8 cellular contexts compared by ENCODE assay signal in the genomic region with DNA sequence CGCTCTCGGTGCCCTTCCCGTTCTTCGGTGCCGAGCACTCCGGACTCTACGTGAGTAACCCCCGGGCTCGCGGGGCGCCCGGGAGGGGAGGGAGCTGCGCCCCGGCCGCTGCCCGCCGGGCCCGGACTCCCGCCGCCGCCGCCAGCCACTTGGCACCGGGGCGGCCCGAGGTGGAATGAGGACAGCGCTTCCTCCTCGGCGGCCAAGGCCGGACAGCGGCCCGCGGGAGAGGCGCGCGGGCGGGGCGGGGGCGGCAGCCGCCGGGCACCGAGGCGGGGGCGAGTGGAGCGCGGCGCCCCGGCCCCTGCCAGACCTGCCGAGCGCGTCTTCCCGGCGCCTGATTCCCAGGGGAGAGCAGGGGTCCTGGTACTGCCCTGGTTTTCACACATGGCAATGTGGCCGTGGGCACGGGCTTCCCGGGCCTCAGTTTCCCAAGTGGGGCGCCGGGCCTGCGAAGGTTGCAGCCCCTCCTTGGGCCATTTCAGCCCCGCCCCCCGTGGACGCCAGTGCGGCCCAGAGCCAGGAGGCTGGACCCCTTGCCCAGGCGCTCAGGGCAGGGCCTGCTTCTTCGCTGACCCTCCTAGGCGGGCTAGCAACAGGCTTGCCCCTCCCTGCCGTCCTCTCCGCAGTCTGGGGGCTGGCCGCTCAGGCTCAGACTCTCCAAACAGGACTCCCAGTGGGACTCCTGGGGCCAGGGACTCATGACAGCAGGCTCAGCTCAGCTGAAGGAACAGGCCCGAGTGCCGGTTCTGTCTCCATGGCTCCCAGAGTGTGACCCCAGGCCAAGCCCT. TPM values are rescaled to one million over a fixed set of nuclear protein-coding genes. Genes with fewer than 3 reads are reported as not detected.
A peak's percentile ranks its signal among the peaks of the same experiment; 100 is the strongest.
DNase-seq lines count a peak whose midpoint lies in the region; ATAC-seq and TF ChIP-seq lines count a peak whose summit lies in the region.

No MANE protein-coding gene starts in this region.

- H3K4me1 Mint-ChIP-seq in Caco-2 (ENCODE audit: low read depth, unreplicated experiment): no peaks in the 10 kb centered on the region
- peaks cover 2% of the 10 kb centered on the region for H3K4me1 Mint-ChIP-seq in activated CD8-positive, alpha-beta memory T cell treated with anti-CD3 and anti-CD28 coated beads, Interleukin-2, amount 10 ng/mL, durations not matched to agents 7 days and 5 days

- H3K36me3 ChIP-seq in Caco-2 (ENCODE audit: control insufficient read depth, insufficient read depth, low read length): no peaks in the 10 kb centered on the region

- H3K27me3 Mint-ChIP-seq in Caco-2 (ENCODE audit: insufficient read depth, unreplicated experiment): peaks cover 4% of the 10 kb centered on the region
- peaks cover 20% of the 10 kb centered on the region for H3K27me3 Mint-ChIP-seq in activated CD8-positive, alpha-beta memory T cell treated with anti-CD3 and anti-CD28 coated beads, Interleukin-2, amount 10 ng/mL, durations not matched to agents 7 days and 5 days

- no peak for ATAC-seq in activated CD8-positive, alpha-beta memory T cell treated with anti-CD3 and anti-CD28 coated beads, Interleukin-2, amount 10 ng/mL, durations not matched to agents 7 days and 5 days
- no peak for ATAC-seq in HG03571 (IDR thresholded peaks at IDR 0.05; ENCODE audit: unreplicated experiment)

- peaks cover 4% of the 10 kb centered on the region for H3K9me3 ChIP-seq in Caco-2

- peak in 1 of 2 experiments; percentile 21 for DNase-seq in Caco-2
- peak; percentile 36 for DNase-seq in activated CD8-positive, alpha-beta memory T cell treated with anti-CD3 and anti-CD28 coated beads, Interleukin-2, amount 10 ng/mL, durations not matched to agents 7 days and 5 days
- DNase-seq in cardiac septum (ENCODE audit: low spot score): peak; percentile 75
- peak; percentile 81 for DNase-seq in posterior vena cava (ENCODE audit: low spot score)
- DNase-seq in MV-4-11 (lab: John Stamatoyannopoulos, UW): no peak
- no peak for DNase-seq in activated CD4-positive, alpha-beta T cell treated with anti-CD3 and anti-CD28 coated beads, Interleukin-2, amount 50 U/mL, for 48 hours
- no peak for DNase-seq in putamen (ENCODE audit: low spot score)

- H3K27me3 ChIP-seq in Caco-2 (replicated peaks; ENCODE audit: control insufficient read depth, insufficient read depth, low read length): no peaks in the 10 kb centered on the region

- intact Hi-C loops in Caco-2 (cut with micrococcal nuclease; ENCODE audit: unreplicated experiment): no loop called here
- intact Hi-C loops in cardiac septum (cut with DNase I): no loop called here
- intact Hi-C loops in posterior vena cava (cut with DNase I): no loop called here

- H3K4me3 Mint-ChIP-seq in Caco-2 (ENCODE audit: unreplicated experiment): peak overlapping the region; percentile 56
- no peak overlapping the region for H3K4me3 Mint-ChIP-seq in activated CD8-positive, alpha-beta memory T cell treated with anti-CD3 and anti-CD28 coated beads, Interleukin-2, amount 10 ng/mL, durations not matched to agents 7 days and 5 days

- no peaks in the 10 kb centered on the region for H3K36me3 Mint-ChIP-seq in Caco-2 (ENCODE audit: insufficient read depth, unreplicated experiment)
- H3K36me3 Mint-ChIP-seq in activated CD8-positive, alpha-beta memory T cell treated with anti-CD3 and anti-CD28 coated beads, Interleukin-2, amount 10 ng/mL, durations not matched to agents 7 days and 5 days: no peaks in the 10 kb centered on the region

- TF ChIP-seq CTCF in Caco-2 (IDR thresholded peaks at IDR 0.05; ENCODE audit: insufficient read depth in 1 of 2, low read depth in 1 of 2, low read length in 1 of 2, severe bottlenecking in 1 of 2, unreplicated experiment in 1 of 2): no peak

- CTCF ChIA-PET in Caco-2 (lab: Charles Lee): interaction anchor here (0.7 kb wide), 1 partner anchor 54 kb away, joined by 3 read pairs; no protein-coding TSS in a partner anchor
- CTCF ChIA-PET in activated CD8-positive, alpha-beta memory T cell treated with anti-CD3 and anti-CD28 coated beads, Interleukin-2, amount 10 ng/mL, durations not matched to agents 7 days and 5 days (lab: Charles Lee): no interaction called here

- POLR2A ChIA-PET in Caco-2 (lab: Charles Lee): no interaction called here

- BruUV-seq in Caco-2 (replicated peaks; lab: Mats Ljungman, UMichigan): no TSS peak

- no peak overlapping the region for H3K27ac Mint-ChIP-seq in Caco-2 (ENCODE audit: unreplicated experiment)
- H3K27ac Mint-ChIP-seq in activated CD8-positive, alpha-beta memory T cell treated with anti-CD3 and anti-CD28 coated beads, Interleukin-2, amount 10 ng/mL, durations not matched to agents 7 days and 5 days: no peak overlapping the region

- no peaks in the 10 kb centered on the region for H3K4me1 ChIP-seq in Caco-2

- no peaks in the 10 kb centered on the region for H3K9me3 Mint-ChIP-seq in Caco-2 (ENCODE audit: unreplicated experiment)
- H3K9me3 Mint-ChIP-seq in activated CD8-positive, alpha-beta memory T cell treated with anti-CD3 and anti-CD28 coated beads, Interleukin-2, amount 10 ng/mL, durations not matched to agents 7 days and 5 days (ENCODE audit: low read depth): peaks cover 4% of the 10 kb centered on the region

- peak overlapping the region; percentile 26; the same call in 1 of the 2 replicates for H3K4me3 ChIP-seq in Caco-2 (ENCODE audit: low read depth, low read length)

RNA-seq across cellular contexts. Expression of a gene that starts 0.8 kb away (rescaled TPM):
- total RNA-seq in Caco-2 (2022): not detected in 2 replicates
- total RNA-seq in activated CD8-positive, alpha-beta memory T cell treated with anti-CD3 and anti-CD28 coated beads, Interleukin-2, amount 10 ng/mL, durations not matched to agents 7 days and 5 days: 1 to 10 TPM; 3.6 to 4.6 TPM
- total RNA-seq in cardiac septum: 9.7 TPM
- total RNA-seq in posterior vena cava: 10 to 100 TPM; 39.7 to 62.7 TPM

Comparison
In these comparisons a context has a peak if more than half of its experiments do, and no peak if none do; other contexts are left out.
1. DNase-seq: peak in activated CD8-positive, alpha-beta memory T cell treated with anti-CD3 and anti-CD28 coated beads, Interleukin-2, amount 10 ng/mL, durations not matched to agents 7 days and 5 days (single experiment), cardiac septum (single experiment) and posterior vena cava (single experiment); none in MV-4-11 (single experiment), activated CD4-positive, alpha-beta T cell treated with anti-CD3 and anti-CD28 coated beads, Interleukin-2, amount 50 U/mL, for 48 hours (0 of 2) and putamen (single experiment).